Comparison of ENCODE assay signal across 35 cellular contexts in genomic region chr10:34131152-34131551, GRCh38.
"Had no signal": no experiment of that assay in that cellular context is flagged by ENCODE, and none has a peak within 500 bp of the region (broad histone marks: within the 10 kb centered on the region; RNA-seq: fewer than 3 reads in every experiment).

No MANE protein-coding gene starts in this region.

- ATAC-seq: activated CD8-positive, alpha-beta T cell treated with anti-CD3 and anti-CD28 coated beads for 36 hours; activated T-cell treated with anti-CD3 and anti-CD28 coated beads, Interleukin-2, amount 50 U/mL, for 72 hours; activated T-helper 17 cell treated with anti-CD3 and anti-CD28 coated beads, Interleukin-2, amount 50 U/mL, for 72 hours; Right ventricle myocardium inferior had no signal

- H3K27ac ChIP-seq: ascending aorta, cardiac muscle cell, PC-9, RWPE1, SK-N-MC, WERI-Rb-1 had no signal

- H2AFZ ChIP-seq: PC-9 had no signal

- H3K9me3 ChIP-seq: ascending aorta, MG63 had no signal

- H3K4me2 ChIP-seq: PC-9 had no signal

- DNase-seq: activated CD4-positive, alpha-beta T cell treated with anti-CD3 and anti-CD28 coated beads, Interleukin-2, amount 50 U/mL, for 4 hours; activated CD4-positive, CD25-positive, alpha-beta regulatory T cell; activated CD8-positive, alpha-beta T cell treated with anti-CD3 and anti-CD28 coated beads for 36 hours; activated effector memory CD4-positive, alpha-beta T cell treated with anti-CD3 and anti-CD28 coated beads, Interleukin-2, amount 50 U/mL, for 16 hours; activated naive CD4-positive, alpha-beta T cell; activated naive CD4-positive, alpha-beta T cell treated with anti-CD3 and anti-CD28 coated beads, Interleukin-2, amount 50 U/mL, for 16 hours; activated naive CD8-positive, alpha-beta T cell treated with anti-CD3 and anti-CD28 coated beads for 36 hours; activated T-cell treated with anti-CD3 and anti-CD28 coated beads, Interleukin-2, amount 50 U/mL, for 1 hour; activated T-cell treated with anti-CD3 and anti-CD28 coated beads, Interleukin-2, amount 50 U/mL, for 72 hours; amygdala; Kasumi-1; KG1; MG63; MV-4-11; NCI-H1092; NCI-H146; NCI-H187; NCI-H2029 treated with DMSO at 0.1 percent for 48 hours; NCI-H2107; NCI-H2171; NCI-H510A; NCI-H526; NCI-H748 treated with DMSO at 0.1 percent for 48 hours; PC-9; SIG-M5; SW 1271; T1000; WERI-Rb-1 had no signal

- H3K27me3 ChIP-seq: ascending aorta, cardiac muscle cell, MG63 had no signal

- FAIRE-seq: RCC 7860 had no signal

- H3K36me3 ChIP-seq: ascending aorta, MG63, WERI-Rb-1 had no signal

- H3K4me3 ChIP-seq: ascending aorta, cardiac muscle cell, MG63, PC-9, SK-N-MC had no signal
